Comparison of ENCODE assay signal across 8 cellular contexts in the genomic region with DNA sequence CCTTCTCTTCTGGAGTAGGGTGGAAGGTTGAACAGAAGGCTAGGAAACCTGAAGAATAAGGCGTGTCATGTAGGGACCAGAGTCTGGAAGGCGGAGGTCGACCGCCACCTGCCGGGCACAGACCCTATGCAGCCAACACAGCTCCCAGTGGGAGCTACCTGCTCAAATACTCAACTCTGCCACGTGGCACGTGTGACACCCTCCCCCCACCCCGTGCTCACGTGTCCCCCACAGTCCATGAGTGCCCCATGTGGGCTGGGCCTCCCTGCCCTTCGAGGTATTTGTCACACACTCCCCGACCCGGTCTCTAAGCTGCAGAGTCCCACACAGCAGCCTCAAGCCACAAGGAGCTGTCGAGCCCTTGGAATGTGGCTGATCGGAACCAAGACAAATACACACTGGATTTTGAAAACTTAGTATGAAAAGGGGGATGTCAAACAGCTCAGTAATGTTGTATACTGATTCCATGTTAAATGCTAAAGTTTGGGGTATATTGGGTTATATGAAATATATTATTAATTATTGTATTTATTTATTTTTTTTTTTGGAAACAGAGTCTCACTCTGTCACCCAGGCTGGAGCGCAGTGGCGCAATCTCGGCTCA. TPM values are rescaled to one million over a fixed set of nuclear protein-coding genes. Genes with fewer than 3 reads are reported as not detected.
DNase-seq lines count a peak whose midpoint lies in the region; ATAC-seq, FAIRE-seq and TF ChIP-seq lines count a peak whose summit lies in the region.

No MANE protein-coding gene starts in this region.

- peak; percentile 98 for FAIRE-seq in HepG2 (lab: Jason Lieb, UNC)

- peak; percentile 88 for TF ChIP-seq RAD21 in HepG2 (CRISPR knock-in tag; IDR thresholded peaks at IDR 0.05)

- no peaks in the 10 kb centered on the region for H3K79me2 ChIP-seq in PC-3 (ENCODE audit: low read length)
- no peaks in the 10 kb centered on the region for H3K79me2 ChIP-seq in HepG2 (ENCODE audit: insufficient read depth, low read length)

- peak; percentile 58 for DNase-seq in A673 (ENCODE audit: low spot score)
- DNase-seq in PC-3 = no peak
- DNase-seq in HepG2 (ENCODE audit: low spot score) = peak; percentile 83
- no peak for DNase-seq in DMS79 (lab: John Stamatoyannopoulos, UW)
- no peak for DNase-seq in A172 (ENCODE audit: low spot score)
- no peak for DNase-seq in superior temporal gyrus (ENCODE audit: extremely low spot score)

- peak overlapping the region; percentile 41 for H3K27ac Mint-ChIP-seq in activated naive CD8-positive, alpha-beta T cell

- no peaks in the 10 kb centered on the region for H3K36me3 Mint-ChIP-seq in activated naive CD8-positive, alpha-beta T cell

- H3K9ac ChIP-seq in PC-3 (ENCODE audit: low read length) (no peak overlapping the region), HepG2 (ENCODE audit: insufficient read depth, low read depth, low read length) (no peak overlapping the region)

- WGBS in HepG2 (ENCODE audit: low lambda C conversion rate) = 26% methylated on average over 17 of the region's 17 CpGs

- H4K20me1 ChIP-seq in PC-3 (ENCODE audit: low read length) (no peaks in the 10 kb centered on the region), HepG2 (ENCODE audit: insufficient read depth, low read length) (no peaks in the 10 kb centered on the region)

- H3K27ac ChIP-seq in A673 (ENCODE audit: low read depth, low read length, poor library complexity, severe bottlenecking) = no peak overlapping the region
- H3K27ac ChIP-seq in PC-3 (ENCODE audit: low read length) = no peak overlapping the region
- H3K27ac ChIP-seq in HepG2 (ENCODE audit: extremely low read length, insufficient read depth, low read length) = no peak overlapping the region

- TF ChIP-seq CTCF in A673 (conservative IDR thresholded peaks at IDR 0.05; ENCODE audit: low read depth, low read length) = peak; percentile 60
- 0 out of 2 replicates have a peak, but pooled peaks have one; percentile 13 for TF ChIP-seq CTCF in PC-3 (conservative IDR thresholded peaks at IDR 0.05; ENCODE audit: low read depth, low read length)
- peak; percentile 94 for TF ChIP-seq CTCF in HepG2 (CRISPR knock-in tag; IDR thresholded peaks at IDR 0.05)

- H3K4me1 ChIP-seq in A673 (ENCODE audit: insufficient read depth, low read length, poor library complexity, severe bottlenecking) (no peaks in the 10 kb centered on the region), PC-3 (ENCODE audit: insufficient read depth, low read length) (no peaks in the 10 kb centered on the region), HepG2 (ENCODE audit: insufficient read depth, low read length) (peaks cover 6% of the 10 kb centered on the region; the same call in 1 of the 2 replicates)

- peak; percentile 68 for ATAC-seq in GM19351 (IDR thresholded peaks at IDR 0.05; ENCODE audit: unreplicated experiment)
- ATAC-seq in PC-3 = no peak
- peak; percentile 67 for ATAC-seq in HepG2

- intact Hi-C loops in A673 (cut with micrococcal nuclease; ENCODE audit: unreplicated experiment) (loop anchor here (2.0 to 10.0 kb wide), 3 partner anchors 71 to 452 kb away; no protein-coding TSS in a partner anchor), PC-3 (cut with micrococcal nuclease) (loop anchor here (1.0 to 5.0 kb wide), 6 partner anchors 26 to 241 kb away; a partner anchor contains a TSS), HepG2 (cut with micrococcal nuclease; ENCODE audit: unreplicated experiment) (loop anchor here (1.0 to 5.0 kb wide), 4 partner anchors 21 to 169 kb away; no protein-coding TSS in a partner anchor)

- no peak for TF ChIP-seq POLR2A in HepG2 (IDR thresholded peaks at IDR 0.05; ENCODE audit: insufficient read depth in 1 of 2, low read depth in 2 of 2, low read length in 2 of 2)

- BruUV-seq in A673 (replicated peaks; lab: Mats Ljungman, UMichigan) = no TSS peak
- BruUV-seq in PC-3 (replicated peaks; lab: Mats Ljungman, UMichigan) = no TSS peak
- BruUV-seq in HepG2 (replicated peaks; lab: Mats Ljungman, UMichigan) = no TSS peak

- no peaks in the 10 kb centered on the region for H3K9me3 Mint-ChIP-seq in activated naive CD8-positive, alpha-beta T cell (ENCODE audit: low read depth)

- CTCF ChIA-PET in A673 (lab: Charles Lee) (interaction anchor here (0.6 to 2.3 kb wide), 21 partner anchors 12 to 451 kb away, joined by 3 to 24 read pairs (median 5); a partner anchor contains a TSS), PC-3 (lab: Charles Lee) (interaction anchor here (0.5 to 2.5 kb wide), 15 partner anchors 12 to 246 kb away, joined by 3 to 14 read pairs (median 5); a partner anchor contains a TSS), HepG2 (lab: Yijun Ruan, JAX; ENCODE audit: low intra/inter-chr PET ratio, low total read pairs) (interaction anchor here (0.7 to 2.6 kb wide), 10 partner anchors 31 to 169 kb away, joined by 3 to 44 read pairs (median 4); a partner anchor contains a TSS)

- H3K4me2 ChIP-seq in PC-3 (ENCODE audit: low read length) = no peak overlapping the region
- peak overlapping the region; percentile 52 for H3K4me2 ChIP-seq in HepG2 (ENCODE audit: low read depth, low read length)

- H3K27me3 ChIP-seq in A673 (replicated peaks; ENCODE audit: insufficient read depth, low read depth, low read length, poor library complexity) = no peaks in the 10 kb centered on the region
- H3K27me3 ChIP-seq in PC-3 (ENCODE audit: low read length) = no peaks in the 10 kb centered on the region
- H3K27me3 ChIP-seq in HepG2 (ENCODE audit: control insufficient read depth in 1 of 2, insufficient read depth in 2 of 2, low read length in 2 of 2) = no peaks in the 10 kb centered on the region; a peak in 2 of 5 replicates

- peaks cover 7% of the 10 kb centered on the region for H3K4me1 Mint-ChIP-seq in activated naive CD8-positive, alpha-beta T cell (ENCODE audit: low read depth)

- no peak overlapping the region for H3K4me3 ChIP-seq in A673 (ENCODE audit: low read depth, low read length, poor library complexity, severe bottlenecking)
- no peak overlapping the region for H3K4me3 ChIP-seq in PC-3 (ENCODE audit: low read length)
- H3K4me3 ChIP-seq in HepG2 (replicated peaks in 1 of 3; ENCODE audit: insufficient read depth in 1 of 3, low read depth in 2 of 3, low read length in 3 of 3) = no peak overlapping the region; a peak in 1 of 6 replicates

- no peaks in the 10 kb centered on the region for H3K27me3 Mint-ChIP-seq in activated naive CD8-positive, alpha-beta T cell

- TF ChIP-seq EP300 in HepG2 (IDR thresholded peaks at IDR 0.05; ENCODE audit: low read depth in 2 of 2, low read length in 2 of 2) = no peak
- TF ChIP-seq EP300 in HepG2 (CRISPR knock-in tag; IDR thresholded peaks at IDR 0.05; ENCODE audit: borderline replicate concordance) = peak; percentile 68; the same call in 1 of the 2 replicates

- no peaks in the 10 kb centered on the region for H3K9me2 ChIP-seq in PC-3 (replicated peaks; ENCODE audit: low read length)

- H3K9me3 ChIP-seq in A673 (ENCODE audit: low read depth, low read length, poor library complexity, severe bottlenecking) (no peaks in the 10 kb centered on the region), PC-3 (ENCODE audit: low read length) (no peaks in the 10 kb centered on the region), HepG2 (ENCODE audit: low read length) (no peaks in the 10 kb centered on the region)

- H2AFZ ChIP-seq in PC-3 (ENCODE audit: low read length) = no peak overlapping the region
- no peak overlapping the region for H2AFZ ChIP-seq in HepG2 (ENCODE audit: low read length)

- POLR2A ChIA-PET in A673 (lab: Charles Lee; ENCODE audit: low non-redundant PET) = interaction anchor here (0.6 kb wide), 2 partner anchors 324 to 1337 kb away, joined by 7 to 22 read pairs; no protein-coding TSS in a partner anchor
- POLR2A ChIA-PET in PC-3 (lab: Charles Lee; ENCODE audit: unreplicated experiment) = interaction anchor here (0.6 kb wide), 1 partner anchor 102 kb away, joined by 5 read pairs; no protein-coding TSS in a partner anchor
- POLR2A ChIA-PET in HepG2 (lab: Yijun Ruan, JAX) = interaction anchor here (0.6 to 5.2 kb wide), 14 partner anchors 10 to 170 kb away, joined by 3 to 94 read pairs (median 8); a partner anchor contains a TSS

- in situ Hi-C loops in HepG2 (cut with HindIII; ENCODE audit: extremely low pct_ligation_motif_present, low pct_unique_long_range_greater_than_20kb) = loop anchor here (5.0 to 10.0 kb wide), 2 partner anchors 46 to 454 kb away; no protein-coding TSS in a partner anchor

- H3K36me3 ChIP-seq in A673 (ENCODE audit: insufficient read depth, low read length, poor library complexity, severe bottlenecking) (no peaks in the 10 kb centered on the region), PC-3 (ENCODE audit: low read depth, low read length) (no peaks in the 10 kb centered on the region), HepG2 (replicated peaks in 1 of 2; ENCODE audit: control insufficient read depth in 1 of 2, insufficient read depth in 2 of 2, low read length in 2 of 2) (no peaks in the 10 kb centered on the region)

- H3K4me3 Mint-ChIP-seq in activated naive CD8-positive, alpha-beta T cell = no peak overlapping the region

- H3F3A ChIP-seq in PC-3 (ENCODE audit: low read length, unreplicated experiment) = no peaks in the 10 kb centered on the region

RNA-seq across cellular contexts. Expression of a gene that starts 11.7 kb away (rescaled TPM):
- total RNA-seq in A673 (2021) (1.2 and 2.9 TPM in 2 replicates), PC-3 (2014; rRNA removed) (40.6 and 51.0 TPM in 2 replicates), HepG2 (2016; rRNA removed; fragmentation: Illumina TruSeq; extraction: Trizol) (1.7 and 2.1 TPM in 2 replicates)
- 0.53 TPM in 1 of 2 replicates, not detected in the other for total RNA-seq in HepG2 (2016; cell fraction: cytosol; rRNA removed; fragmentation: Illumina TruSeq; extraction: Trizol; ENCODE audit: low read depth)
- 1.7 and 2.0 TPM in 2 replicates for total RNA-seq in HepG2 (2016; cell fraction: insoluble cytoplasmic fraction; rRNA removed; fragmentation: Illumina TruSeq; extraction: Trizol)
- 0.48 and 1.1 TPM in 2 replicates for total RNA-seq in HepG2 (2016; cell fraction: membrane; rRNA removed; fragmentation: Illumina TruSeq; extraction: Trizol)
- 1.4 and 3.5 TPM in 2 replicates for total RNA-seq in HepG2 (2016; cell fraction: nucleus; rRNA removed; fragmentation: Illumina TruSeq; extraction: Trizol)
- 10.6 and 17.1 TPM in 2 replicates for polyA plus RNA-seq in HepG2 (2011; rRNA removed)
- polyA plus RNA-seq in HepG2 (2011; cell fraction: cytosol; rRNA removed) = 3.8 and 4.4 TPM in 2 replicates
- 65.2 and 76.6 TPM in 2 replicates for polyA plus RNA-seq in HepG2 (2011; cell fraction: nucleus; rRNA removed)
- polyA plus RNA-seq in HepG2 (2012) = 6.0 and 18.4 TPM in 2 replicates
- polyA plus RNA-seq in HepG2 (2016; cell fraction: cytosol; fragmentation: Illumina TruSeq; extraction: Trizol; ENCODE audit: low read depth) = 0.52 and 0.83 TPM in 2 replicates
- polyA plus RNA-seq in HepG2 (2016; cell fraction: insoluble cytoplasmic fraction; fragmentation: Illumina TruSeq; extraction: Trizol; ENCODE audit: low read depth) = 2.4 and 3.5 TPM in 2 replicates
- polyA plus RNA-seq in HepG2 (2016; cell fraction: membrane; fragmentation: Illumina TruSeq; extraction: Trizol; ENCODE audit: low read depth) = 1.6 and 1.8 TPM in 2 replicates
- polyA plus RNA-seq in HepG2 (2016; cell fraction: nucleus; fragmentation: Illumina TruSeq; extraction: Trizol; ENCODE audit: insufficient read depth, low read depth) = 6.5 and 7.2 TPM in 2 replicates
- 0.19 and 15.2 TPM in 2 replicates for polyA minus RNA-seq in HepG2 (2011; rRNA and poly(A)+ RNA removed; ENCODE audit: low replicate concordance)
- 2.5 and 3.1 TPM in 2 replicates for polyA minus RNA-seq in HepG2 (2011; cell fraction: cytosol; rRNA and poly(A)+ RNA removed)
- polyA minus RNA-seq in HepG2 (2011; cell fraction: nucleus; rRNA and poly(A)+ RNA removed) = 8.4 and 9.3 TPM in 2 replicates
- total RNA-seq in A172 (2014; rRNA removed; shearing (Covaris generic)) = 0.65 and 2.7 TPM in 2 replicates

RNA-seq across cellular contexts. Expression of a gene that starts 25.1 kb away (rescaled TPM):
- total RNA-seq in A673 (2021) (not detected in 2 replicates), PC-3 (2014; rRNA removed) (not detected in 2 replicates), HepG2 (2016; rRNA removed; fragmentation: Illumina TruSeq; extraction: Trizol) (not detected in 2 replicates)
- not detected in 2 replicates for total RNA-seq in HepG2 (2016; cell fraction: cytosol; rRNA removed; fragmentation: Illumina TruSeq; extraction: Trizol; ENCODE audit: low read depth)
- total RNA-seq in HepG2 (2016; cell fraction: insoluble cytoplasmic fraction; rRNA removed; fragmentation: Illumina TruSeq; extraction: Trizol) = not detected in 2 replicates
- not detected in 2 replicates for total RNA-seq in HepG2 (2016; cell fraction: membrane; rRNA removed; fragmentation: Illumina TruSeq; extraction: Trizol)
- total RNA-seq in HepG2 (2016; cell fraction: nucleus; rRNA removed; fragmentation: Illumina TruSeq; extraction: Trizol) = not detected in 2 replicates
- not detected in 2 replicates for polyA plus RNA-seq in HepG2 (2011; rRNA removed)
- polyA plus RNA-seq in HepG2 (2011; cell fraction: cytosol; rRNA removed) = not detected in 2 replicates
- not detected in 2 replicates for polyA plus RNA-seq in HepG2 (2011; cell fraction: nucleus; rRNA removed)
- not detected in 2 replicates for polyA plus RNA-seq in HepG2 (2012)
- not detected in 2 replicates for polyA plus RNA-seq in HepG2 (2016; cell fraction: cytosol; fragmentation: Illumina TruSeq; extraction: Trizol; ENCODE audit: low read depth)
- not detected in 2 replicates for polyA plus RNA-seq in HepG2 (2016; cell fraction: insoluble cytoplasmic fraction; fragmentation: Illumina TruSeq; extraction: Trizol; ENCODE audit: low read depth)
- not detected in 2 replicates for polyA plus RNA-seq in HepG2 (2016; cell fraction: membrane; fragmentation: Illumina TruSeq; extraction: Trizol; ENCODE audit: low read depth)
- not detected in 2 replicates for polyA plus RNA-seq in HepG2 (2016; cell fraction: nucleus; fragmentation: Illumina TruSeq; extraction: Trizol; ENCODE audit: insufficient read depth, low read depth)
- not detected in 2 replicates for polyA minus RNA-seq in HepG2 (2011; rRNA and poly(A)+ RNA removed; ENCODE audit: low replicate concordance)
- polyA minus RNA-seq in HepG2 (2011; cell fraction: cytosol; rRNA and poly(A)+ RNA removed) = not detected in 2 replicates
- not detected in 2 replicates for polyA minus RNA-seq in HepG2 (2011; cell fraction: nucleus; rRNA and poly(A)+ RNA removed)
- total RNA-seq in A172 (2014; rRNA removed; shearing (Covaris generic)) = not detected in 2 replicates

RNA-seq across cellular contexts. Expression of a gene that starts 26.6 kb away (rescaled TPM):
- total RNA-seq in A673 (2021) = 5.8 and 7.6 TPM in 2 replicates
- 35.8 and 50.9 TPM in 2 replicates for total RNA-seq in PC-3 (2014; rRNA removed)
- 1.9 and 2.1 TPM in 2 replicates for total RNA-seq in HepG2 (2016; rRNA removed; fragmentation: Illumina TruSeq; extraction: Trizol)
- 0.62 and 0.81 TPM in 2 replicates for total RNA-seq in HepG2 (2016; cell fraction: cytosol; rRNA removed; fragmentation: Illumina TruSeq; extraction: Trizol; ENCODE audit: low read depth)
- total RNA-seq in HepG2 (2016; cell fraction: insoluble cytoplasmic fraction; rRNA removed; fragmentation: Illumina TruSeq; extraction: Trizol) = 1.8 and 2.1 TPM in 2 replicates
- 2.5 and 2.7 TPM in 2 replicates for total RNA-seq in HepG2 (2016; cell fraction: membrane; rRNA removed; fragmentation: Illumina TruSeq; extraction: Trizol)
- total RNA-seq in HepG2 (2016; cell fraction: nucleus; rRNA removed; fragmentation: Illumina TruSeq; extraction: Trizol) = 1.7 TPM in 2 replicates
- polyA plus RNA-seq in HepG2 (2011; rRNA removed) = 1.9 and 2.1 TPM in 2 replicates
- 1.3 and 2.5 TPM in 2 replicates for polyA plus RNA-seq in HepG2 (2011; cell fraction: cytosol; rRNA removed)
- polyA plus RNA-seq in HepG2 (2011; cell fraction: nucleus; rRNA removed) = 3.2 and 3.4 TPM in 2 replicates
- polyA plus RNA-seq in HepG2 (2012) = 0.63 and 2.1 TPM in 2 replicates
- polyA plus RNA-seq in HepG2 (2016; cell fraction: cytosol; fragmentation: Illumina TruSeq; extraction: Trizol; ENCODE audit: low read depth) = 0.72 and 1.0 TPM in 2 replicates
- polyA plus RNA-seq in HepG2 (2016; cell fraction: insoluble cytoplasmic fraction; fragmentation: Illumina TruSeq; extraction: Trizol; ENCODE audit: low read depth) = 2.8 and 3.4 TPM in 2 replicates
- 2.1 and 2.5 TPM in 2 replicates for polyA plus RNA-seq in HepG2 (2016; cell fraction: membrane; fragmentation: Illumina TruSeq; extraction: Trizol; ENCODE audit: low read depth)
- 3.0 and 3.9 TPM in 2 replicates for polyA plus RNA-seq in HepG2 (2016; cell fraction: nucleus; fragmentation: Illumina TruSeq; extraction: Trizol; ENCODE audit: insufficient read depth, low read depth)
- 3.6 and 20.5 TPM in 2 replicates for polyA minus RNA-seq in HepG2 (2011; rRNA and poly(A)+ RNA removed; ENCODE audit: low replicate concordance)
- polyA minus RNA-seq in HepG2 (2011; cell fraction: cytosol; rRNA and poly(A)+ RNA removed) = 1.3 and 2.9 TPM in 2 replicates
- polyA minus RNA-seq in HepG2 (2011; cell fraction: nucleus; rRNA and poly(A)+ RNA removed) = 0.50 and 0.90 TPM in 2 replicates
- 24.0 and 26.6 TPM in 2 replicates for total RNA-seq in A172 (2014; rRNA removed; shearing (Covaris generic))

RNA-seq across cellular contexts. Expression of a gene that starts 36.8 kb away (rescaled TPM):
- total RNA-seq in A673 (2021) = not detected in 2 replicates
- total RNA-seq in PC-3 (2014; rRNA removed) = not detected in 2 replicates
- total RNA-seq in HepG2 (2016; rRNA removed; fragmentation: Illumina TruSeq; extraction: Trizol) = not detected in 2 replicates
- total RNA-seq in HepG2 (2016; cell fraction: cytosol; rRNA removed; fragmentation: Illumina TruSeq; extraction: Trizol; ENCODE audit: low read depth) = not detected in 2 replicates
- total RNA-seq in HepG2 (2016; cell fraction: insoluble cytoplasmic fraction; rRNA removed; fragmentation: Illumina TruSeq; extraction: Trizol) = not detected in 2 replicates
- not detected in 2 replicates for total RNA-seq in HepG2 (2016; cell fraction: membrane; rRNA removed; fragmentation: Illumina TruSeq; extraction: Trizol)
- total RNA-seq in HepG2 (2016; cell fraction: nucleus; rRNA removed; fragmentation: Illumina TruSeq; extraction: Trizol) = not detected in 2 replicates
- polyA plus RNA-seq in HepG2 (2011; rRNA removed) = not detected in 2 replicates
- polyA plus RNA-seq in HepG2 (2011; cell fraction: cytosol; rRNA removed) = not detected in 2 replicates
- polyA plus RNA-seq in HepG2 (2011; cell fraction: nucleus; rRNA removed) = 0.06 TPM in 1 of 2 replicates, not detected in the other
- polyA plus RNA-seq in HepG2 (2012) = not detected in 2 replicates
- polyA plus RNA-seq in HepG2 (2016; cell fraction: cytosol; fragmentation: Illumina TruSeq; extraction: Trizol; ENCODE audit: low read depth) = not detected in 2 replicates
- polyA plus RNA-seq in HepG2 (2016; cell fraction: insoluble cytoplasmic fraction; fragmentation: Illumina TruSeq; extraction: Trizol; ENCODE audit: low read depth) = not detected in 2 replicates
- not detected in 2 replicates for polyA plus RNA-seq in HepG2 (2016; cell fraction: membrane; fragmentation: Illumina TruSeq; extraction: Trizol; ENCODE audit: low read depth)
- not detected in 2 replicates for polyA plus RNA-seq in HepG2 (2016; cell fraction: nucleus; fragmentation: Illumina TruSeq; extraction: Trizol; ENCODE audit: insufficient read depth, low read depth)
- not detected in 2 replicates for polyA minus RNA-seq in HepG2 (2011; rRNA and poly(A)+ RNA removed; ENCODE audit: low replicate concordance)
- not detected in 2 replicates for polyA minus RNA-seq in HepG2 (2011; cell fraction: cytosol; rRNA and poly(A)+ RNA removed)
- not detected in 2 replicates for polyA minus RNA-seq in HepG2 (2011; cell fraction: nucleus; rRNA and poly(A)+ RNA removed)
- not detected in 2 replicates for total RNA-seq in A172 (2014; rRNA removed; shearing (Covaris generic))

RNA-seq across cellular contexts. Expression of a gene that starts 37.8 kb away (rescaled TPM):
- total RNA-seq in A673 (2021) = not detected in 2 replicates
- total RNA-seq in PC-3 (2014; rRNA removed) = 0.04 TPM in 1 of 2 replicates, not detected in the other
- total RNA-seq in HepG2 (2016; rRNA removed; fragmentation: Illumina TruSeq; extraction: Trizol) = 0.04 TPM in 1 of 2 replicates, not detected in the other
- not detected in 2 replicates for total RNA-seq in HepG2 (2016; cell fraction: cytosol; rRNA removed; fragmentation: Illumina TruSeq; extraction: Trizol; ENCODE audit: low read depth)
- not detected in 2 replicates for total RNA-seq in HepG2 (2016; cell fraction: insoluble cytoplasmic fraction; rRNA removed; fragmentation: Illumina TruSeq; extraction: Trizol)
- not detected in 2 replicates for total RNA-seq in HepG2 (2016; cell fraction: membrane; rRNA removed; fragmentation: Illumina TruSeq; extraction: Trizol)
- total RNA-seq in HepG2 (2016; cell fraction: nucleus; rRNA removed; fragmentation: Illumina TruSeq; extraction: Trizol) = not detected in 2 replicates
- not detected in 2 replicates for polyA plus RNA-seq in HepG2 (2011; rRNA removed)
- 0.01 TPM in 1 of 2 replicates, not detected in the other for polyA plus RNA-seq in HepG2 (2011; cell fraction: cytosol; rRNA removed)
- 0.03 and 0.08 TPM in 2 replicates for polyA plus RNA-seq in HepG2 (2011; cell fraction: nucleus; rRNA removed)
- polyA plus RNA-seq in HepG2 (2012) = not detected in 2 replicates
- polyA plus RNA-seq in HepG2 (2016; cell fraction: cytosol; fragmentation: Illumina TruSeq; extraction: Trizol; ENCODE audit: low read depth) = not detected in 2 replicates
- polyA plus RNA-seq in HepG2 (2016; cell fraction: insoluble cytoplasmic fraction; fragmentation: Illumina TruSeq; extraction: Trizol; ENCODE audit: low read depth) = not detected in 2 replicates
- polyA plus RNA-seq in HepG2 (2016; cell fraction: membrane; fragmentation: Illumina TruSeq; extraction: Trizol; ENCODE audit: low read depth) = not detected in 2 replicates
- polyA plus RNA-seq in HepG2 (2016; cell fraction: nucleus; fragmentation: Illumina TruSeq; extraction: Trizol; ENCODE audit: insufficient read depth, low read depth) = not detected in 2 replicates
- polyA minus RNA-seq in HepG2 (2011; rRNA and poly(A)+ RNA removed; ENCODE audit: low replicate concordance) = 0.05 TPM in 1 of 2 replicates, not detected in the other
- polyA minus RNA-seq in HepG2 (2011; cell fraction: cytosol; rRNA and poly(A)+ RNA removed) = not detected in 2 replicates
- polyA minus RNA-seq in HepG2 (2011; cell fraction: nucleus; rRNA and poly(A)+ RNA removed) = 0.12 and 0.13 TPM in 2 replicates
- 0.28 TPM in 1 of 2 replicates, not detected in the other for total RNA-seq in A172 (2014; rRNA removed; shearing (Covaris generic))

Comparison
In these comparisons a context has a peak if more than half of its experiments do, and no peak if none do; other contexts are left out.
1. DNase-seq: peak in A673 (single experiment) and HepG2 (single experiment); none in PC-3 (single experiment), DMS79 (single experiment), A172 (single experiment) and superior temporal gyrus (single experiment).
2. CTCF ChIP-seq: peak in every context shown above with its lines; median percentile 94 in HepG2; 60 in A673; 13 in PC-3.